ENCODE assay signal across 8 cellular contexts in genomic region chr2:181457121-181457740, GRCh38.
DNase-seq lines count a peak whose midpoint lies in the region; ATAC-seq and TF ChIP-seq lines count a peak whose summit lies in the region.

TSS of gene ITGA4 (plus strand) at chr2:181457386. CDS start at chr2:181457655, 269 bp downstream.

- no peaks in the 10 kb centered on the region for H3K9me3 ChIP-seq in iPS-18c (ENCODE audit: control insufficient read depth, insufficient read depth, low read length)

- in situ Hi-C loops in astrocyte of the spinal cord (cut with HindIII; ENCODE audit: low sequenced_read_pairs) = no loop called here

- peak; percentile 78 for TF ChIP-seq CTCF in astrocyte of the spinal cord (IDR thresholded peaks at IDR 0.05; ENCODE audit: low read depth, low read length)

- peak; percentile 70 for ATAC-seq in GM21529 (IDR thresholded peaks at IDR 0.05; ENCODE audit: unreplicated experiment)

- H3K4me3 ChIP-seq in astrocyte of the spinal cord (ENCODE audit: low read depth, low read length) (peak within 1 kb of the TSS; percentile 79), iPS-18c (ENCODE audit: insufficient read depth, low read depth, low read length) (peak within 1 kb of the TSS; percentile 79)

- DNase-seq in EL (peak; percentile 83), HuH-7.5 (ENCODE audit: low spot score) (peak; percentile 38), T-helper 9 cell (peak; percentile 77), astrocyte of the spinal cord (ENCODE audit: low read depth, low spot score) (peak; percentile 82), OCI-M2 (lab: John Stamatoyannopoulos, UW; ENCODE audit: unreplicated experiment) (no peak)
- peak; percentile 77 for DNase-seq in stimulated activated CD4-positive, alpha-beta T cell treated with anti-CD3 and anti-CD28 coated beads, Interleukin-12 subunit alpha, Interleukin-12 subunit beta, amount 100 ng/mL, for 4 hours
